In the genomic region with DNA sequence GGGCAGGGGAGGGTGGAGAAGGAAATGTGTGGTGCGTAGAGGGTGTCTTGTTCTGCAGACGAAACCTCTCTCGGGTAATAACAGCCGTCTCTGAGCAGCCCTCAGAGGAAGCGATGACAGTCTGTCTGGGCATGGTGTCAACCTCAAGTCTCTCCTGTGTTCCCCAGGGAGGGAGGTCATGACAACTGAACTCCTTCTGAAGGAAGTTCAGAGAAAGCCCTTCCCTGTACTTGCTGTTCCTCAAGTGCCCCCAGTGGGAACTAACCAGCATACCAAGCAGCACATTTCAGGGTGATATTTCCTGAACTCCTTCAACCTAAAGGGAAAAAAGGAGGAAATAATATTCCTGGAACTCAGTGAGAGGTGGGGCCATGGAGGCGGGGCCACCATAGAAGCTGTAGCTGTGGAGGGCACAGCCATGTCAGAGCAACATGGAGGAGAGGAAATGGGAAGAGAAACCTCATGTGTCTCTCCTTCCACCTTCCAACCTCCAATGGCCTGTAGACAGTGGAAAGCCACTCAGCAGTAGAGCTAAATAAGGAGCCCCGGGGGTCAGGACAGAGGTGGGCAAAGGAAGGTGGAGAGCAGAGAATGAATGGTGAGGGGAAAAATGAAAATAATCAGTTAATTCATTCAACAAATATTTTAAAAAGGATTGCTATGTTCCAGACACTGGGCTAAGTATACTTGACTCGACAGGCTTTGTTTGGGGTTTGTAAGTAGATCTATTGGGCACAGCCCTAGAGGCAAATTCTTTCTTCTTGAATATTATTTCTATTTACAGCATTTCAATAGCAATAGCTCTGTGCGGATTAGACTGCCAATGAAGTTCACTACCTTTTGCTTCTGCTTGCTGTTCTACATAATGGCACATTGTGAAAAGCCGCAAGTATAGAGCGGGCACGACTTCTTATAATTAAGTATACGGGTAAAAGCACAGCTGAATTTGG, we compare ENCODE assay signal across 8 cellular contexts.
DNase-seq lines count a peak whose midpoint lies in the region; ATAC-seq and TF ChIP-seq lines count a peak whose summit lies in the region.

No MANE protein-coding gene starts in this region.

- H3K4me1 Mint-ChIP-seq in T-helper 1 cell treated with Interleukin-12 subunit alpha and Interleukin-12 subunit beta and Interleukin-4 antibody, amounts not matched to agents 30 μg/mL and 1 μg/mL, for 36 hours (ENCODE audit: low read depth) = peaks cover 74% of the 10 kb centered on the region

- peak; percentile 90 for ATAC-seq in GM19035 (IDR thresholded peaks at IDR 0.05; ENCODE audit: unreplicated experiment)
- ATAC-seq in HG03045 (IDR thresholded peaks at IDR 0.05; ENCODE audit: unreplicated experiment) = peak; percentile 85
- ATAC-seq in body of pancreas = peak; percentile 48

- H3K4me3 ChIP-seq in body of pancreas (no peak overlapping the region), dorsolateral prefrontal cortex (no peak overlapping the region)

- H3K27ac Mint-ChIP-seq in T-helper 1 cell treated with Interleukin-12 subunit alpha and Interleukin-12 subunit beta and Interleukin-4 antibody, amounts not matched to agents 30 μg/mL and 1 μg/mL, for 36 hours = peak overlapping the region; percentile 94

- WGBS in body of pancreas, 2 donors = 74 to 88% methylated on average over 13 of the region's 13 CpGs

- intact Hi-C loops in body of pancreas (cut with DNase I) (no loop called here), posterior vena cava (cut with DNase I) (no loop called here), dorsolateral prefrontal cortex (cut with DNase I) (no loop called here)

- H3K36me3 ChIP-seq in body of pancreas (replicated peaks in 1 of 2; ENCODE audit: insufficient read depth in 1 of 2, low read depth in 2 of 2) = no peaks in the 10 kb centered on the region

- peaks cover under 1% of the 10 kb centered on the region for H3K27me3 Mint-ChIP-seq in T-helper 1 cell treated with Interleukin-12 subunit alpha and Interleukin-12 subunit beta and Interleukin-4 antibody, amounts not matched to agents 30 μg/mL and 1 μg/mL, for 36 hours (ENCODE audit: low read depth)

- H3K9me3 ChIP-seq in body of pancreas = no peaks in the 10 kb centered on the region

- TF ChIP-seq CTCF in body of pancreas (IDR thresholded peaks at IDR 0.05) (peak in 1 of 7 experiments; percentile 8), dorsolateral prefrontal cortex (IDR thresholded peaks at IDR 0.05 in 54 of 56, conservative IDR thresholded peaks at IDR 0.05 in 2 of 56; ENCODE audit: low read depth in 1 of 56, partially characterized antibody in 56 of 56) (no peak)

- H3K27ac ChIP-seq in body of pancreas (peak overlapping the region in 2 of 4 donors; percentile 21 to 44), dorsolateral prefrontal cortex (no peak overlapping the region)

- H3K27me3 ChIP-seq in body of pancreas = no peaks in the 10 kb centered on the region
- no peaks in the 10 kb centered on the region for H3K27me3 ChIP-seq in dorsolateral prefrontal cortex

- peaks cover under 1% of the 10 kb centered on the region for H3K9me3 Mint-ChIP-seq in T-helper 1 cell treated with Interleukin-12 subunit alpha and Interleukin-12 subunit beta and Interleukin-4 antibody, amounts not matched to agents 30 μg/mL and 1 μg/mL, for 36 hours

- no peak for TF ChIP-seq POLR2A in body of pancreas (IDR thresholded peaks at IDR 0.05)

- peak overlapping the region; percentile 70 for H3K4me3 Mint-ChIP-seq in T-helper 1 cell treated with Interleukin-12 subunit alpha and Interleukin-12 subunit beta and Interleukin-4 antibody, amounts not matched to agents 30 μg/mL and 1 μg/mL, for 36 hours

- DNase-seq in body of pancreas = peak; percentile 20 to 78 (median 32)
- peak; percentile 84 for DNase-seq in posterior vena cava (ENCODE audit: low spot score)
- no peak for DNase-seq in dorsolateral prefrontal cortex
- no peak for DNase-seq in HCEC 1CT
- no peak for DNase-seq in occipital lobe (lab: John Stamatoyannopoulos, UW)

- peaks cover 9% of the 10 kb centered on the region for H3K36me3 Mint-ChIP-seq in T-helper 1 cell treated with Interleukin-12 subunit alpha and Interleukin-12 subunit beta and Interleukin-4 antibody, amounts not matched to agents 30 μg/mL and 1 μg/mL, for 36 hours (ENCODE audit: low read depth)

- H3K4me1 ChIP-seq in body of pancreas = peaks cover 7% of the 10 kb centered on the region

Comparison
In these comparisons a context has a peak if more than half of its experiments do, and no peak if none do; other contexts are left out.
1. DNase-seq: peak in body of pancreas (4 of 4) and posterior vena cava (single experiment); none in dorsolateral prefrontal cortex (0 of 10), HCEC 1CT (single experiment) and occipital lobe (single experiment).
2. Peak in every context shown above with its lines, with median percentiles within 50 percentile points of each other: ATAC-seq.